1 cellular context compared by ENCODE assay signal in the genomic region with DNA sequence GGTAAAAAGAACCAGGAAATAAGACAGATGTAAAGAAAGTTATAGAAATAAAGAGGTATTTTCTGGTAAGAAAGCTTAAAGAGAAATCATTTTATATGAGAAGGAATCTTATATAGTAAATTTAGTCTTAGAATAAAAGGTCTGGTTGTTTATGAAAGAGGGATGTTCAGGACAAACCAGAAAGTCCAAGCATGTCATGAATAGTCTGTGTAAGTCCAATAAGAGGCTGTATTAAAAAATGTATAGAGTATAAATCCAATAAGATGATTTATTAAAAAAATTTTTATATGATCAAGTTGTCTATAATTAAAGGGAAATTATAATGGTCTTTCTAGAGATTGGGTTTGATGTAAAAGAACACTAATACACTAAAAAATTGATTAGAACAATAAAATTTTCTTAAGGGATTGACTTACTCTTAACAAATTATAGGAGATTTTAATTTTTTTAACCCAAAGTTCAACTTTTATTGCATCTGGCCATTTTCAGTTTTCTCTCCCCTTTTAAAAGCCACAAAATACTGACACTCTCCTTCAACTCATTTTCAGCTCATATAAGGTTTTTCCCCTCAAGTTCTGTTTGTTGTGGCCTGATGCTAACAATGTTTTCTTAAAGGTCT.
TF ChIP-seq lines count a peak whose summit lies in the region.

No MANE protein-coding gene starts in this region.

TF ChIP-seq in HepG2, 621 proteins besides CTCF, POLR2A, EP300 and RAD21 (continued from another document):
- no peak for TF ChIP-seq PITX1 (CRISPR knock-in tag; IDR thresholded peaks at IDR 0.05)
